Comparison of ENCODE assay signal across 9 cellular contexts in the genomic region with DNA sequence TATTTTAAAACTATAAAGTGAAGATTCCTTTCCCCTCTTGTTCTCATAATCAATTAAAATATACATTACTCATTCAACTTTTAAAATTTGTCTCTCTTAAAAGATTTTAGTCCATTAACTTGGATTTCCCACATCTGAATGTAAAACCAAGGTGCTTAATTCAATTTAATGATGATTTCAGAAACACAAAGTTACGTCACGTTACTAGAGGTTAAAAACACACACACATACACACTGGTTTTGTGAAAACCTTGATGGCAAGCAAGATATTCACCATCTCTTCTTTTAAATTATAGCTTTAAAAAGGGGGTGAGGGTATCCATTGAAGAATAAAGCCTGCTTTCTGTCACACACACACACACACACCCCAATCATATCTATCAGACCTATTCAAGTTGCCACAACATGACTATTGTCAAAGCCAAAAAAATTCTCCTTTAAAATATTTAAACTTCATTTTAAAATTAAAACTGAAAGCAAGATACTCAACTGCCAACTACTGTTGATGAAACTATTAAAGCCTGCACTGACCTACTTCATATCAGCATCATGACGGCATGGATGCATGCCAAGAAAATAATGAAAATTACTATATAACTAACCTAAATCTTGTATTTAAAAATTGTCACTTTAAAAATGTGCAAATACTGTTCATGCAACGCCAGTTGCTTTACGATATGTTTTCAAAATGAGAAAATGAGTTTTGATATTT. TPM values are rescaled to one million over a fixed set of nuclear protein-coding genes. Genes with fewer than 3 reads are reported as not detected.
DNase-seq lines count a peak whose midpoint lies in the region; ATAC-seq and TF ChIP-seq lines count a peak whose summit lies in the region.
"Had no signal": no experiment of that assay in that cellular context is flagged by ENCODE, and none has a peak within 500 bp of the region (broad histone marks: within the 10 kb centered on the region; RNA-seq: fewer than 3 reads in every experiment).

No MANE protein-coding gene starts in this region.

- no peaks in the 10 kb centered on the region for H3K27me3 ChIP-seq in HUES6 (ENCODE audit: control insufficient read depth, insufficient read depth, low read length)
- H3K27me3 ChIP-seq in brain microvascular endothelial cell (replicated peaks): no peaks in the 10 kb centered on the region

- H3K9ac ChIP-seq in HUES6 (ENCODE audit: low read length): no peak overlapping the region

- H3K9me3 Mint-ChIP-seq in CD14-positive monocyte (no peaks in the 10 kb centered on the region), mesothelial cell of epicardium (no peaks in the 10 kb centered on the region)

- H3K4me3 Mint-ChIP-seq in CD14-positive monocyte: peak overlapping the region; percentile 45 to 55
- H3K4me3 Mint-ChIP-seq in mesothelial cell of epicardium: peak overlapping the region; percentile 83

- peak overlapping the region; percentile 99 for H3K4me3 ChIP-seq in HUES6 (ENCODE audit: low read depth, low read length)
- peak overlapping the region; percentile 76 for H3K4me3 ChIP-seq in brain microvascular endothelial cell (ENCODE audit: low read depth, low read length)

- H3K4me1 ChIP-seq in HUES6 (ENCODE audit: control insufficient read depth, insufficient read depth, low read length): peaks cover 18% of the 10 kb centered on the region

- TF ChIP-seq CTCF in CD14-positive monocyte (IDR thresholded peaks at IDR 0.05): no peak
- no peak for TF ChIP-seq CTCF in brain microvascular endothelial cell (IDR thresholded peaks at IDR 0.05; ENCODE audit: low read depth, low read length, missing control alignments)
- TF ChIP-seq CTCF in mesothelial cell of epicardium (IDR thresholded peaks at IDR 0.05; ENCODE audit: unreplicated experiment): no peak

- H3K36me3 ChIP-seq in HUES6 (ENCODE audit: control insufficient read depth, insufficient read depth, low read length): peaks cover 19% of the 10 kb centered on the region; the same call in 1 of the 2 replicates
- H3K36me3 ChIP-seq in brain microvascular endothelial cell (replicated peaks): no peaks in the 10 kb centered on the region

- peaks cover 48% of the 10 kb centered on the region for H3K4me1 Mint-ChIP-seq in CD14-positive monocyte
- H3K4me1 Mint-ChIP-seq in mesothelial cell of epicardium: peaks cover 45% of the 10 kb centered on the region

- no peak overlapping the region for H3K27ac ChIP-seq in HUES6 (ENCODE audit: low read depth, low read length)
- H3K27ac ChIP-seq in brain microvascular endothelial cell: no peak overlapping the region

- H3K36me3 Mint-ChIP-seq in CD14-positive monocyte: peaks cover 6% of the 10 kb centered on the region in 2 donors
- H3K36me3 Mint-ChIP-seq in mesothelial cell of epicardium: peaks cover 14% of the 10 kb centered on the region

- no peak for DNase-seq in CD14-positive monocyte (ENCODE audit: low spot score)
- DNase-seq in brain microvascular endothelial cell: no peak
- no peak for DNase-seq in mesothelial cell of epicardium (ENCODE audit: low spot score in 2 of 2, unreplicated experiment in 2 of 2)
- no peak for DNase-seq in activated effector memory CD4-positive, alpha-beta T cell treated with anti-CD3 and anti-CD28 coated beads, Interleukin-2, amount 50 U/mL, for 16 hours

- ATAC-seq in HG02623 (IDR thresholded peaks at IDR 0.05; ENCODE audit: unreplicated experiment): no peak
- no peak for ATAC-seq in GM19035 (IDR thresholded peaks at IDR 0.05; ENCODE audit: unreplicated experiment)
- ATAC-seq in HG02798 (IDR thresholded peaks at IDR 0.05; ENCODE audit: poor library complexity, unreplicated experiment): no peak
- ATAC-seq: esophagus mucosa had no signal

- in situ Hi-C loops in brain microvascular endothelial cell (cut with HindIII; ENCODE audit: low pct_ligation_motif_present, low sequenced_read_pairs): no loop called here

- intact Hi-C loops in CD14-positive monocyte (cut with micrococcal nuclease): no loop called here

- H3K27ac Mint-ChIP-seq in CD14-positive monocyte (peak overlapping the region in 2 of 7 donors; percentile 13 to 67), mesothelial cell of epicardium (peak overlapping the region; percentile 56)

- H3K27me3 Mint-ChIP-seq in CD14-positive monocyte (ENCODE audit: low read depth in 3 of 3) (no peaks in the 10 kb centered on the region), mesothelial cell of epicardium (ENCODE audit: low read depth) (no peaks in the 10 kb centered on the region)

- H3K9me3 ChIP-seq in HUES6 (ENCODE audit: control insufficient read depth, insufficient read depth, low read depth, low read length): peaks cover 6% of the 10 kb centered on the region; the same call in 1 of the 2 replicates

RNA-seq across cellular contexts. Expression of a gene that starts 2.1 kb away (rescaled TPM):
- 1 to 10 TPM; 1.0 to 1.2 TPM for polyA plus RNA-seq in CD14-positive monocyte
- total RNA-seq in mesothelial cell of epicardium: 48.9 to 53.8 TPM (median 51.2 TPM) in 3 replicates
